Comparison of ENCODE assay signal across 10 cellular contexts in the genomic region with DNA sequence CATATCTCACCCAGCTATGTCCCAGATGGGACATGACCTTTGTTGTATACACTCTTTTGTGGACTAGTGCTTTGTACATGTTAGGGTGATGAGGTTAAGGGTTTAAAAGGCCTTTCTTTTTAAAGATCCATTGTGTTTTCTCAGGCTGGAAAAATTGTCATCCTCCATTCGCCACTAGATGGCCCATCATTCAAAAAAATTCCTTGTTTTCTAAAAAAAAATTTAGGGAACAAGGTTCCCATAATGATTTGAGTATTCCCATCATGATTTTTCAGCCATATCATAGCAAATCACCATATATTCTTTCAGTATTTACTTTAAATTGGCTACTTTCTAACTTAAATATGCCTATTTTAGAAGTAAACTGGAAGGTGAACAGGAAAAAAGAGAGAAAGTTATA.
A peak's percentile ranks its signal among the peaks of the same experiment; 100 is the strongest.
DNase-seq lines count a peak whose midpoint lies in the region; ATAC-seq, FAIRE-seq and TF ChIP-seq lines count a peak whose summit lies in the region.
"Had no signal": no experiment of that assay in that cellular context is flagged by ENCODE, and none has a peak within 500 bp of the region (broad histone marks: within the 10 kb centered on the region; RNA-seq: fewer than 3 reads in every experiment).

No MANE protein-coding gene starts in this region.

- WGBS in GM23248 (ENCODE audit: low coverage in 1 of 2, low lambda C conversion rate in 2 of 2, missing lambda C conversion rate in 2 of 2), 2 experiments: 0 to 5% methylated on average over 1 of the region's 1 CpG

- FAIRE-seq in keratinocyte (lab: Jason Lieb, UNC) (no peak), H54 (lab: Jason Lieb, UNC) (no peak)

- H3K27ac ChIP-seq in GM23248: no peak overlapping the region
- no peak overlapping the region for H3K27ac ChIP-seq in keratinocyte (ENCODE audit: control insufficient read depth, insufficient read depth, low read length)

- H3F3A ChIP-seq in GM23248 (ENCODE audit: insufficient read depth): no peaks in the 10 kb centered on the region

- dilution Hi-C loops in keratinocyte (cut with MboI; ENCODE audit: extremely low pct_ligation_motif_present, low sequenced_read_pairs): no loop called here

- in situ Hi-C loops in ACHN (cut with HindIII; ENCODE audit: low pct_ligation_motif_present, low pct_unique_long_range_greater_than_20kb, low sequenced_read_pairs) (no loop called here), GM23248 (cut with MboI) (loop anchor here (25.0 kb wide), 1 partner anchor 501 kb away; no protein-coding TSS in a partner anchor)

- TF ChIP-seq POLR2A in H54 (IDR thresholded peaks at IDR 0.05; ENCODE audit: low read depth, low read length): no peak

- H2AFZ ChIP-seq in GM23248 (no peak overlapping the region), keratinocyte (ENCODE audit: control insufficient read depth, low read length) (no peak overlapping the region)

- H3K4me1 ChIP-seq in GM23248 (ENCODE audit: insufficient read depth) (no peaks in the 10 kb centered on the region), adipocyte (ENCODE audit: control insufficient read depth, insufficient read depth, low read length) (no peaks in the 10 kb centered on the region), keratinocyte (ENCODE audit: control insufficient read depth, extremely low read depth, insufficient read depth, low read length) (no peaks in the 10 kb centered on the region)
- H3K4me1 ChIP-seq: HAP-1 had no signal

- H3K4me2 ChIP-seq in GM23248 (ENCODE audit: unreplicated experiment) (no peak overlapping the region), keratinocyte (ENCODE audit: control insufficient read depth, extremely low read depth, insufficient read depth, low read depth, low read length) (no peak overlapping the region)

- no peaks in the 10 kb centered on the region for H3K79me2 ChIP-seq in GM23248 (ENCODE audit: insufficient read depth)
- H3K79me2 ChIP-seq in keratinocyte (ENCODE audit: control insufficient read depth, insufficient read depth, low read length): no peaks in the 10 kb centered on the region

- H3K9ac ChIP-seq in GM23248 (no peak overlapping the region), adipocyte (ENCODE audit: low read length) (no peak overlapping the region), keratinocyte (ENCODE audit: control insufficient read depth, extremely low read depth, insufficient read depth, low read length) (no peak overlapping the region)

- H3K27me3 ChIP-seq in GM23248 (replicated peaks; ENCODE audit: insufficient read depth) (no peaks in the 10 kb centered on the region), adipocyte (replicated peaks; ENCODE audit: control insufficient read depth, insufficient read depth, low read length) (peaks cover 16% of the 10 kb centered on the region), keratinocyte (ENCODE audit: control insufficient read depth, extremely low read depth, insufficient read depth, low read length) (no peaks in the 10 kb centered on the region)

- H3K9me3 ChIP-seq in GM23248 (ENCODE audit: low read depth): no peaks in the 10 kb centered on the region
- H3K9me3 ChIP-seq in adipocyte (ENCODE audit: control insufficient read depth, low read length): peaks cover 5% of the 10 kb centered on the region
- H3K9me3 ChIP-seq in keratinocyte (ENCODE audit: control insufficient read depth, low read depth, low read length): no peaks in the 10 kb centered on the region
- H3K9me3 ChIP-seq: HAP-1 had no signal

- DNase-seq in ACHN (peak; percentile 1), GM23248 (peak; percentile 13), adipocyte (ENCODE audit: low read depth) (peak; percentile 42), keratinocyte (ENCODE audit: low read depth, low spot score) (no peak), epidermal melanocyte (ENCODE audit: insufficient read length, low spot score) (no peak), HuH-7.5 (ENCODE audit: low spot score) (no peak), H54 (ENCODE audit: insufficient read length, low spot score) (no peak)
- DNase-seq: stimulated activated CD4-positive, alpha-beta T cell treated with anti-CD3 and anti-CD28 coated beads, Interleukin-12 subunit alpha, Interleukin-12 subunit beta, amount 100 ng/mL, for 4 hours had no signal

- H3K36me3 ChIP-seq in GM23248 (ENCODE audit: low read depth): no peaks in the 10 kb centered on the region
- no peaks in the 10 kb centered on the region for H3K36me3 ChIP-seq in adipocyte (ENCODE audit: control insufficient read depth, insufficient read depth, low read length, severe bottlenecking)
- no peaks in the 10 kb centered on the region for H3K36me3 ChIP-seq in keratinocyte (ENCODE audit: control insufficient read depth in 2 of 2, extremely low read depth in 1 of 2, insufficient read depth in 2 of 2, low read length in 2 of 2)
- H3K36me3 ChIP-seq: HAP-1 had no signal

- H3K4me3 ChIP-seq in GM23248 (no peak overlapping the region), adipocyte (ENCODE audit: low read length) (no peak overlapping the region), keratinocyte (ENCODE audit: control insufficient read depth in 2 of 3, extremely low read depth in 1 of 3, insufficient read depth in 2 of 3, low read depth in 1 of 3, low read length in 3 of 3) (no peak overlapping the region)
- H3K4me3 ChIP-seq: HAP-1 had no signal

- H4K20me1 ChIP-seq in GM23248 (ENCODE audit: insufficient read depth) (no peaks in the 10 kb centered on the region), keratinocyte (ENCODE audit: control insufficient read depth, extremely low read depth, insufficient read depth, low read length) (no peaks in the 10 kb centered on the region)

- H3K9me2 ChIP-seq in GM23248 (ENCODE audit: insufficient read depth): no peaks in the 10 kb centered on the region

- TF ChIP-seq CTCF in keratinocyte (optimal IDR thresholded peaks at IDR 0.05 in 1 of 3, IDR thresholded peaks at IDR 0.05 in 1 of 3, conservative IDR thresholded peaks at IDR 0.05 in 1 of 3; ENCODE audit: extremely low read depth in 1 of 3, insufficient read depth in 2 of 3, low read length in 3 of 3): peak in 2 of 3 experiments; percentile 24 to 45

- no peaks in the 10 kb centered on the region for H3K9me1 ChIP-seq in keratinocyte (ENCODE audit: control insufficient read depth, extremely low read depth, insufficient read depth, low read length)

- ATAC-seq in GM19463 (IDR thresholded peaks at IDR 0.05; ENCODE audit: unreplicated experiment): no peak

Comparison
In these comparisons a context has a peak if more than half of its experiments do, and no peak if none do; other contexts are left out.
1. DNase-seq: peak in ACHN (single experiment), GM23248 (single experiment) and adipocyte (single experiment); none in keratinocyte (single experiment), epidermal melanocyte (single experiment), HuH-7.5 (single experiment) and H54 (single experiment).